In the genomic region with DNA sequence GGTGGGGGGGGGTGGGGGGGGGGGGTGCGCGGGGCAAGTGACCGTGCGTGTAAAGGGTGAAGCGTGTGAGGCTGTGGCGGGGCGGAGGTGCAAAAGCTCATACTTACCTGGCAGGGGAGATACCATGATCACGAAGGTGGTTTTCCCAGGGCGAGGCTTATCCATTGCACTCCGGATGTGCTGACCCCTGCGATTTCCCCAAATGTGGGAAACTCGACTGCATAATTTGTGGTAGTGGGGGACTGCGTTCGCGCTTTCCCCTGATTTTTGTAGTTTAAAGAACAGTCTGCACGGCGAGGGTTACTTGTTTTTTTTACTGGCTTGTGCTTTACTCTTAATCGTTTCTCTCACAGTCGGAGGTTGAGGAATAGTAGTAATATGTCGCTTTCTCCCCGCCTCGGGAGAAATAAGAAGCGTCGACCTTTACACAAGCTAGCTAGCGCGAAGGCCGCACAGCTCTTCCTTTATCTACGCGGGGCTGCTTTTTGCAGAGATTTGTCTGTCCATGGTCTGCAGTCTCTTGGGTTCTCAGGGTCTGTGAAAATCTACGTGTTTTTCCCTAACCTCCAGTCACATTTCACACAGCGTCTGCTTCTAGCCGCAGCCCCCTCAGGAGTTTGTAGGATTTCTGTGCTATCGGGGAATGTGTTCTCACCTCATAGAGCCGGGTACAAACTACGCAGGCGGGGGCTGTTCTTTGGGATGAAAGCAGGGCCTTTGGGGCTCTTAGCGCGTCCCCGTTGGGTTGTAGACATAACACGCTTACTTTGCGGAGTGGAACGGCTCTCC, we compare ENCODE assay signal across 1 cellular context.
TF ChIP-seq lines count a peak whose summit lies in the region.

No MANE protein-coding gene starts in this region.

TF ChIP-seq in H1, 55 proteins besides CTCF, POLR2A, EP300 and RAD21 (continued from another document):
- TF ChIP-seq, protein P1, sequence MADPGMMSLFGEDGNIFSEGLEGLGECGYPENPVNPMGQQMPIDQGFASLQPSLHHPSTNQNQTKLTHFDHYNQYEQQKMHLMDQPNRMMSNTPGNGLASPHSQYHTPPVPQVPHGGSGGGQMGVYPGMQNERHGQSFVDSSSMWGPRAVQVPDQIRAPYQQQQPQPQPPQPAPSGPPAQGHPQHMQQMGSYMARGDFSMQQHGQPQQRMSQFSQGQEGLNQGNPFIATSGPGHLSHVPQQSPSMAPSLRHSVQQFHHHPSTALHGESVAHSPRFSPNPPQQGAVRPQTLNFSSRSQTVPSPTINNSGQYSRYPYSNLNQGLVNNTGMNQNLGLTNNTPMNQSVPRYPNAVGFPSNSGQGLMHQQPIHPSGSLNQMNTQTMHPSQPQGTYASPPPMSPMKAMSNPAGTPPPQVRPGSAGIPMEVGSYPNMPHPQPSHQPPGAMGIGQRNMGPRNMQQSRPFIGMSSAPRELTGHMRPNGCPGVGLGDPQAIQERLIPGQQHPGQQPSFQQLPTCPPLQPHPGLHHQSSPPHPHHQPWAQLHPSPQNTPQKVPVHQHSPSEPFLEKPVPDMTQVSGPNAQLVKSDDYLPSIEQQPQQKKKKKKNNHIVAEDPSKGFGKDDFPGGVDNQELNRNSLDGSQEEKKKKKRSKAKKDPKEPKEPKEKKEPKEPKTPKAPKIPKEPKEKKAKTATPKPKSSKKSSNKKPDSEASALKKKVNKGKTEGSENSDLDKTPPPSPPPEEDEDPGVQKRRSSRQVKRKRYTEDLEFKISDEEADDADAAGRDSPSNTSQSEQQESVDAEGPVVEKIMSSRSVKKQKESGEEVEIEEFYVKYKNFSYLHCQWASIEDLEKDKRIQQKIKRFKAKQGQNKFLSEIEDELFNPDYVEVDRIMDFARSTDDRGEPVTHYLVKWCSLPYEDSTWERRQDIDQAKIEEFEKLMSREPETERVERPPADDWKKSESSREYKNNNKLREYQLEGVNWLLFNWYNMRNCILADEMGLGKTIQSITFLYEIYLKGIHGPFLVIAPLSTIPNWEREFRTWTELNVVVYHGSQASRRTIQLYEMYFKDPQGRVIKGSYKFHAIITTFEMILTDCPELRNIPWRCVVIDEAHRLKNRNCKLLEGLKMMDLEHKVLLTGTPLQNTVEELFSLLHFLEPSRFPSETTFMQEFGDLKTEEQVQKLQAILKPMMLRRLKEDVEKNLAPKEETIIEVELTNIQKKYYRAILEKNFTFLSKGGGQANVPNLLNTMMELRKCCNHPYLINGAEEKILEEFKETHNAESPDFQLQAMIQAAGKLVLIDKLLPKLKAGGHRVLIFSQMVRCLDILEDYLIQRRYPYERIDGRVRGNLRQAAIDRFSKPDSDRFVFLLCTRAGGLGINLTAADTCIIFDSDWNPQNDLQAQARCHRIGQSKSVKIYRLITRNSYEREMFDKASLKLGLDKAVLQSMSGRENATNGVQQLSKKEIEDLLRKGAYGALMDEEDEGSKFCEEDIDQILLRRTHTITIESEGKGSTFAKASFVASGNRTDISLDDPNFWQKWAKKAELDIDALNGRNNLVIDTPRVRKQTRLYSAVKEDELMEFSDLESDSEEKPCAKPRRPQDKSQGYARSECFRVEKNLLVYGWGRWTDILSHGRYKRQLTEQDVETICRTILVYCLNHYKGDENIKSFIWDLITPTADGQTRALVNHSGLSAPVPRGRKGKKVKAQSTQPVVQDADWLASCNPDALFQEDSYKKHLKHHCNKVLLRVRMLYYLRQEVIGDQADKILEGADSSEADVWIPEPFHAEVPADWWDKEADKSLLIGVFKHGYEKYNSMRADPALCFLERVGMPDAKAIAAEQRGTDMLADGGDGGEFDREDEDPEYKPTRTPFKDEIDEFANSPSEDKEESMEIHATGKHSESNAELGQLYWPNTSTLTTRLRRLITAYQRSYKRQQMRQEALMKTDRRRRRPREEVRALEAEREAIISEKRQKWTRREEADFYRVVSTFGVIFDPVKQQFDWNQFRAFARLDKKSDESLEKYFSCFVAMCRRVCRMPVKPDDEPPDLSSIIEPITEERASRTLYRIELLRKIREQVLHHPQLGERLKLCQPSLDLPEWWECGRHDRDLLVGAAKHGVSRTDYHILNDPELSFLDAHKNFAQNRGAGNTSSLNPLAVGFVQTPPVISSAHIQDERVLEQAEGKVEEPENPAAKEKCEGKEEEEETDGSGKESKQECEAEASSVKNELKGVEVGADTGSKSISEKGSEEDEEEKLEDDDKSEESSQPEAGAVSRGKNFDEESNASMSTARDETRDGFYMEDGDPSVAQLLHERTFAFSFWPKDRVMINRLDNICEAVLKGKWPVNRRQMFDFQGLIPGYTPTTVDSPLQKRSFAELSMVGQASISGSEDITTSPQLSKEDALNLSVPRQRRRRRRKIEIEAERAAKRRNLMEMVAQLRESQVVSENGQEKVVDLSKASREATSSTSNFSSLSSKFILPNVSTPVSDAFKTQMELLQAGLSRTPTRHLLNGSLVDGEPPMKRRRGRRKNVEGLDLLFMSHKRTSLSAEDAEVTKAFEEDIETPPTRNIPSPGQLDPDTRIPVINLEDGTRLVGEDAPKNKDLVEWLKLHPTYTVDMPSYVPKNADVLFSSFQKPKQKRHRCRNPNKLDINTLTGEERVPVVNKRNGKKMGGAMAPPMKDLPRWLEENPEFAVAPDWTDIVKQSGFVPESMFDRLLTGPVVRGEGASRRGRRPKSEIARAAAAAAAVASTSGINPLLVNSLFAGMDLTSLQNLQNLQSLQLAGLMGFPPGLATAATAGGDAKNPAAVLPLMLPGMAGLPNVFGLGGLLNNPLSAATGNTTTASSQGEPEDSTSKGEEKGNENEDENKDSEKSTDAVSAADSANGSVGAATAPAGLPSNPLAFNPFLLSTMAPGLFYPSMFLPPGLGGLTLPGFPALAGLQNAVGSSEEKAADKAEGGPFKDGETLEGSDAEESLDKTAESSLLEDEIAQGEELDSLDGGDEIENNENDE (IDR thresholded peaks at IDR 0.05; ENCODE audit: insufficient replicate concordance, low read length): peak; percentile 66
- TF ChIP-seq HDAC2 (IDR thresholded peaks at IDR 0.05; ENCODE audit: borderline replicate concordance in 1 of 2, low read depth in 2 of 2, low read length in 2 of 2) (0 out of 4 replicates have a peak, but pooled peaks of 1 of the 2 experiments have one; percentile 12), POU5F1 (IDR thresholded peaks at IDR 0.05; ENCODE audit: low read depth, low read length) (0 out of 2 replicates have a peak, but pooled peaks have one; percentile 42), TCF12 (IDR thresholded peaks at IDR 0.05; ENCODE audit: low read depth, low read length) (peak; percentile 27; the same call in 1 of the 2 replicates)
